In genomic region chr3:29759021-29759359, GRCh38 we compare ENCODE assay signal across 10 cellular contexts.
DNase-seq lines count a peak whose midpoint lies in the region; ATAC-seq, FAIRE-seq and TF ChIP-seq lines count a peak whose summit lies in the region.
"Had no signal": no experiment of that assay in that cellular context is flagged by ENCODE, and none has a peak within 500 bp of the region (broad histone marks: within the 10 kb centered on the region; RNA-seq: fewer than 3 reads in every experiment).

No MANE protein-coding gene starts in this region.

- WGBS in lung, 2 donors, result 18 to 24% methylated on average over 3 of the region's 3 CpGs
- 90% methylated on average over 3 of the region's 3 CpGs for WGBS in thymus

- intact Hi-C loops in kidney (cut with DNase I), result no loop called here

- H3K27ac ChIP-seq in duodenal mucosa (ENCODE audit: low read depth, low read length), result peak overlapping the region; percentile 22
- H3K27ac ChIP-seq in lung (ENCODE audit: low read depth in 1 of 2, low read length in 1 of 2), result peak overlapping the region; percentile 67 to 88
- H3K27ac ChIP-seq in thymus (ENCODE audit: low read depth), result peak overlapping the region; percentile 25
- peak overlapping the region in 1 of 2 donors; percentile 71 for H3K27ac ChIP-seq in kidney (ENCODE audit: low read depth in 2 of 2, low read length in 2 of 2)

- H3K9ac ChIP-seq in duodenal mucosa (ENCODE audit: low read depth in 1 of 2, low read length in 2 of 2), result no peak overlapping the region
- no peak overlapping the region for H3K9ac ChIP-seq in kidney (ENCODE audit: low read length in 2 of 2)

- H3K9me3 ChIP-seq in duodenal mucosa (ENCODE audit: control insufficient read depth in 1 of 2, low read length in 2 of 2), result no peaks in the 10 kb centered on the region
- no peaks in the 10 kb centered on the region for H3K9me3 ChIP-seq in lung (ENCODE audit: control insufficient read depth in 2 of 2, insufficient read depth in 1 of 2, low read length in 1 of 2)
- H3K9me3 ChIP-seq in thymus (ENCODE audit: control insufficient read depth), result no peaks in the 10 kb centered on the region
- H3K9me3 ChIP-seq in kidney (ENCODE audit: control insufficient read depth in 1 of 2, low read length in 2 of 2), result no peaks in the 10 kb centered on the region

- H3K4me3 ChIP-seq in duodenal mucosa (ENCODE audit: low read depth in 1 of 2, low read length in 2 of 2) (no peak overlapping the region), lung (no peak overlapping the region), thymus (ENCODE audit: low read length) (no peak overlapping the region), kidney (ENCODE audit: low read length in 2 of 2) (no peak overlapping the region)

- H3K27me3 ChIP-seq in duodenal mucosa (ENCODE audit: control insufficient read depth in 1 of 2, insufficient read depth in 2 of 2, low read length in 2 of 2), result no peaks in the 10 kb centered on the region
- H3K27me3 ChIP-seq in lung (ENCODE audit: control insufficient read depth, insufficient read depth), result no peaks in the 10 kb centered on the region
- H3K27me3 ChIP-seq in thymus (ENCODE audit: control insufficient read depth, insufficient read depth), result no peaks in the 10 kb centered on the region

- H3K36me3 ChIP-seq in duodenal mucosa (ENCODE audit: control insufficient read depth in 1 of 2, insufficient read depth in 2 of 2, low read length in 2 of 2) (no peaks in the 10 kb centered on the region), lung (ENCODE audit: control insufficient read depth in 2 of 2, insufficient read depth in 2 of 2, low read length in 2 of 2) (no peaks in the 10 kb centered on the region), thymus (ENCODE audit: control insufficient read depth, insufficient read depth) (no peaks in the 10 kb centered on the region), kidney (ENCODE audit: control insufficient read depth in 1 of 2, insufficient read depth in 2 of 2, low read length in 2 of 2) (no peaks in the 10 kb centered on the region)

- FAIRE-seq in kidney (lab: Jason Lieb, UNC), result no peak
- FAIRE-seq: GM18507 had no signal

- no peak for ATAC-seq in lung (ENCODE audit: insufficient read depth, low FRiP score)
- no peak for ATAC-seq in HG02852 (IDR thresholded peaks at IDR 0.05; ENCODE audit: unreplicated experiment)

- TF ChIP-seq POLR2A in erythroblast (IDR thresholded peaks at IDR 0.05; ENCODE audit: low read length), result no peak

- H3K4me1 ChIP-seq in duodenal mucosa (ENCODE audit: control insufficient read depth in 1 of 2, insufficient read depth in 2 of 2, low read length in 2 of 2), result peaks cover 5 to 10% of the 10 kb centered on the region in 2 donors
- peaks cover 7 to 41% of the 10 kb centered on the region in 2 donors for H3K4me1 ChIP-seq in lung (ENCODE audit: control insufficient read depth in 2 of 2, insufficient read depth in 2 of 2, low read length in 2 of 2)
- H3K4me1 ChIP-seq in thymus (ENCODE audit: control insufficient read depth, insufficient read depth, low read length), result no peaks in the 10 kb centered on the region
- H3K4me1 ChIP-seq in kidney (ENCODE audit: control insufficient read depth in 1 of 2, insufficient read depth in 1 of 2, low read depth in 1 of 2, low read length in 2 of 2), result no peaks in the 10 kb centered on the region

- TF ChIP-seq CTCF in lung (IDR thresholded peaks at IDR 0.05; ENCODE audit: control extremely low read depth, extremely low read depth), result no peak
- TF ChIP-seq CTCF in kidney (IDR thresholded peaks at IDR 0.05; ENCODE audit: borderline replicate concordance, extremely low read depth, insufficient read depth), result no peak

- DNase-seq in NOMO-1 treated with dmso at 0.1 percent for 144 hours (lab: John Stamatoyannopoulos, UW; ENCODE audit: unreplicated experiment) (peak; percentile 60), lung (ENCODE audit: low spot score) (no peak), kidney (no peak), DMS153 (lab: John Stamatoyannopoulos, UW) (no peak), erythroblast (lab: John Stamatoyannopoulos, UW) (no peak)
- DNase-seq: central memory CD4-positive, alpha-beta T cell had no signal
